ENCODE assay signal across 8 cellular contexts in the genomic region with DNA sequence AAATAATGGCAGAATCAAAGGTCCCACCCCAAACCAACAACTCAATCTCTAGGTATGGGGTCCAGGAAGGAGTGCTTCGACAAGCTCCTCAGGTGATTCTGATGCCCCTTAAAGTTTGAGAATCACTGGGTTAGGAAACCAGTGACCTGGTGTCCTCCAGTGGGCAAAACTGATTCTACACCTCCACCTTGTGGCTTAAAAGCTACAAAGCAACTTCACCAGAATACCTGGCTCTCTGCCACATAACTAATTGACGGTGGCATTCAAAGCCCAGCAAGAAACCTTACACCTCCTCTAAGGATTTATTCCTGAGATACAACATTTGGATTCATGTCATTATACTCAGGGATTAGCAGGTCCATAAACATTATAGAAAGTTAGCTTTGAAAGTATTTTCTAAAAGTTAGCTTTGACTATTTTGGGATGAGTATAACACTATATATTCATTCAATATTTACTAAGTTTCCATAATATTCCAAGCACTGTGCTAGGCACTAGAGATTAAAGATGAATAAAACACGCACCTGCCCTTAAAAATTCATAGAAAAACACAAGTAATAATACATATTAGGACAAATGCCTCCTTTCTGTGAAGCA. TPM values are rescaled to one million over a fixed set of nuclear protein-coding genes. Genes with fewer than 3 reads are reported as not detected.
DNase-seq lines count a peak whose midpoint lies in the region; ATAC-seq and TF ChIP-seq lines count a peak whose summit lies in the region.

No MANE protein-coding gene starts in this region.

- H3K9me3 Mint-ChIP-seq in Caco-2 (ENCODE audit: unreplicated experiment) = no peaks in the 10 kb centered on the region
- no peaks in the 10 kb centered on the region for H3K9me3 Mint-ChIP-seq in activated CD4-positive, alpha-beta T cell treated with anti-CD3 and anti-CD28 coated beads, Interleukin-2, amount 10 ng/mL, durations not matched to agents 24 days and 14 days

- H3K4me1 Mint-ChIP-seq in Caco-2 (ENCODE audit: low read depth, unreplicated experiment) = no peaks in the 10 kb centered on the region
- H3K4me1 Mint-ChIP-seq in activated CD4-positive, alpha-beta T cell treated with anti-CD3 and anti-CD28 coated beads, Interleukin-2, amount 10 ng/mL, durations not matched to agents 24 days and 14 days = no peaks in the 10 kb centered on the region

- no peak overlapping the region for H3K27ac Mint-ChIP-seq in Caco-2 (ENCODE audit: unreplicated experiment)
- no peak overlapping the region for H3K27ac Mint-ChIP-seq in activated CD4-positive, alpha-beta T cell treated with anti-CD3 and anti-CD28 coated beads, Interleukin-2, amount 10 ng/mL, durations not matched to agents 24 days and 14 days

- H3K4me1 ChIP-seq in Caco-2 = no peaks in the 10 kb centered on the region

- intact Hi-C loops in Caco-2 (cut with micrococcal nuclease; ENCODE audit: unreplicated experiment) (loop anchor here (1.0 to 2.0 kb wide), 3 partner anchors 189 to 244 kb away; no protein-coding TSS in a partner anchor), sciatic nerve (cut with DNase I) (loop anchor here (10.0 kb wide), 1 partner anchor 193 kb away; no protein-coding TSS in a partner anchor)
- intact Hi-C loops in activated CD4-positive, alpha-beta T cell treated with anti-CD3 and anti-CD28 coated beads, Interleukin-2, amount 10 ng/mL, durations not matched to agents 24 days and 14 days (cut with micrococcal nuclease) = loop anchor here (1.0 kb wide), 2 partner anchors 196 to 244 kb away; no protein-coding TSS in a partner anchor

- no TSS peak for BruUV-seq in Caco-2 (replicated peaks; lab: Mats Ljungman, UMichigan)

- peak; percentile 50 to 68 for DNase-seq in Caco-2
- DNase-seq in H7 = peak; percentile 28
- peak; percentile 42 for DNase-seq in NCI-H2196 treated with DMSO at 0.1 percent for 48 hours (lab: John Stamatoyannopoulos, UW; ENCODE audit: unreplicated experiment)
- peak; percentile 79 for DNase-seq in activated CD4-positive, alpha-beta T cell treated with anti-CD3 and anti-CD28 coated beads, Interleukin-2, amount 10 ng/mL, durations not matched to agents 24 days and 14 days
- DNase-seq in glomerular visceral epithelial cell (ENCODE audit: extremely low spot score) = peak; percentile 73
- DNase-seq in sciatic nerve (ENCODE audit: low spot score) = no peak

- ATAC-seq in sciatic nerve (peak; percentile 63), HG03135 (IDR thresholded peaks at IDR 0.05; ENCODE audit: unreplicated experiment) (no peak), GM18498 (IDR thresholded peaks at IDR 0.05; ENCODE audit: unreplicated experiment) (no peak)

- no peaks in the 10 kb centered on the region for H3K27me3 Mint-ChIP-seq in Caco-2 (ENCODE audit: insufficient read depth, unreplicated experiment)
- H3K27me3 Mint-ChIP-seq in activated CD4-positive, alpha-beta T cell treated with anti-CD3 and anti-CD28 coated beads, Interleukin-2, amount 10 ng/mL, durations not matched to agents 24 days and 14 days = no peaks in the 10 kb centered on the region

- H3K27me3 ChIP-seq in Caco-2 (replicated peaks; ENCODE audit: control insufficient read depth, insufficient read depth, low read length) (no peaks in the 10 kb centered on the region), H7 (ENCODE audit: control insufficient read depth, insufficient read depth, low read length) (no peaks in the 10 kb centered on the region)

- peak; percentile 64 to 74 for TF ChIP-seq CTCF in Caco-2 (IDR thresholded peaks at IDR 0.05; ENCODE audit: insufficient read depth in 1 of 2, low read depth in 1 of 2, low read length in 1 of 2, severe bottlenecking in 1 of 2, unreplicated experiment in 1 of 2)

- H3K4me3 Mint-ChIP-seq in Caco-2 (ENCODE audit: unreplicated experiment) = no peak overlapping the region
- H3K4me3 Mint-ChIP-seq in activated CD4-positive, alpha-beta T cell treated with anti-CD3 and anti-CD28 coated beads, Interleukin-2, amount 10 ng/mL, durations not matched to agents 24 days and 14 days = no peak overlapping the region

- H3K36me3 ChIP-seq in Caco-2 (ENCODE audit: control insufficient read depth, insufficient read depth, low read length) (no peaks in the 10 kb centered on the region; the same call in 1 of the 2 replicates), H7 (replicated peaks; ENCODE audit: control insufficient read depth, insufficient read depth, low read length) (peaks cover 1% of the 10 kb centered on the region; the same call in 1 of the 2 replicates)

- H3K4me3 ChIP-seq in Caco-2 (ENCODE audit: low read depth, low read length) (no peak overlapping the region), H7 (ENCODE audit: insufficient read depth, low read depth, low read length) (no peak overlapping the region)

- CTCF ChIA-PET in Caco-2 (lab: Charles Lee) = interaction anchor here (0.5 to 2.6 kb wide), 9 partner anchors 9 to 263 kb away, joined by 3 to 16 read pairs (median 5); no protein-coding TSS in a partner anchor

- H3K9me3 ChIP-seq in Caco-2 = no peaks in the 10 kb centered on the region

- POLR2A ChIA-PET in Caco-2 (lab: Charles Lee) = interaction anchor here (0.6 kb wide), 1 partner anchor 36 kb away, joined by 5 read pairs; no protein-coding TSS in a partner anchor

- peaks cover 21% of the 10 kb centered on the region for H3K36me3 Mint-ChIP-seq in Caco-2 (ENCODE audit: insufficient read depth, unreplicated experiment)
- peaks cover 14% of the 10 kb centered on the region for H3K36me3 Mint-ChIP-seq in activated CD4-positive, alpha-beta T cell treated with anti-CD3 and anti-CD28 coated beads, Interleukin-2, amount 10 ng/mL, durations not matched to agents 24 days and 14 days (ENCODE audit: low read depth)

RNA-seq across cellular contexts. Expression of a gene that starts 45.4 kb away (rescaled TPM):
- total RNA-seq in Caco-2 (2022) (34.8 and 36.8 TPM in 2 replicates), sciatic nerve (42.8 TPM)
- total RNA-seq in H7 (2014; rRNA removed; shearing (Covaris generic)) = 29.6 and 31.9 TPM in 2 replicates
- total RNA-seq in activated CD4-positive, alpha-beta T cell treated with anti-CD3 and anti-CD28 coated beads, Interleukin-2, amount 10 ng/mL, durations not matched to agents 24 days and 14 days = 29.8 and 29.9 TPM in 2 replicates
